1 cellular context compared by ENCODE assay signal in the genomic region with DNA sequence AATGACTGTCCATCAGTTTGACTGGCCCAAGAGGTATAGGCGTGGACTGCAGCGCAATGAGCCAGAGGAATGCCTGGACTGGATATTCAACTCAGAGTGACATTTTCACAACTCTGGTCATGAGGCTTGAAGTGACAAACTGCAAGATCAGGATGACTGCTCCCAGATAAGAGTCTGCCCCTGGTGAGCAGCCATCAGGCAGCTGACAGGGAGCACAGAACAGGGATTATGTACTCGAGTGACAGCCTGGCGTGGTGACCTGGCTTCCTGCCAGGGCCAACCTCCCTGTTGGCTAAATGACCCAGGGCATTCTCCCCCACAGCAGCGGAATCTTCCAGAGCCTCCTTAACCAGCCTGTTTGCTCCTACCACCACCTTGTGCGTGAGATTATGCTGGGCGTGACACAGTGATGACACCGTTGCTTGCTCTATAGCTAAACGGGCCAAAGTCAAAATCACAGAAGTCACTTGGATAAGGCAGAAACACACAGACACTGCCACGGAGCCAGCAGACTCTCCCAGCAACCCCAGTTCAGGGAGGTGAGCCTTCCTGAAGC.
TF ChIP-seq lines count a peak whose summit lies in the region.

No MANE protein-coding gene starts in this region.

TF ChIP-seq in K562, 482 proteins besides CTCF, POLR2A, EP300 and RAD21 (continued from another document and continues in another):
- TF ChIP-seq ZNF766 (CRISPR knock-in tag; conservative IDR thresholded peaks at IDR 0.05) (peak; percentile 51; the same call in 1 of the 2 replicates), CXXC5 (CRISPR knock-in tag; IDR thresholded peaks at IDR 0.05) (peak; percentile 78; the same call in 1 of the 2 replicates), ELK3 (CRISPR knock-in tag; IDR thresholded peaks at IDR 0.05) (no peak), BMI1 (IDR thresholded peaks at IDR 0.05; ENCODE audit: low read length) (no peak), ZNF23 (CRISPR knock-in tag; IDR thresholded peaks at IDR 0.05) (no peak), ZNF41 (CRISPR knock-in tag; conservative IDR thresholded peaks at IDR 0.05) (peak; percentile 50; the same call in 1 of the 2 replicates), SAP30 (IDR thresholded peaks at IDR 0.05; ENCODE audit: borderline replicate concordance, insufficient read depth, low read depth, low read length, poor library complexity, severe bottlenecking) (peak; percentile 63), SIN3A (IDR thresholded peaks at IDR 0.05; ENCODE audit: borderline replicate concordance in 2 of 2, control insufficient read depth in 1 of 2, low read depth in 2 of 2, low read length in 2 of 2) (peak in 1 of 2 experiments; percentile 53; a peak in 1 of 4 replicates), TCF3 (CRISPR knock-in tag; IDR thresholded peaks at IDR 0.05) (peak; percentile 68), ZNF77 (CRISPR knock-in tag; IDR thresholded peaks at IDR 0.05) (no peak), CBX3 (IDR thresholded peaks at IDR 0.05; ENCODE audit: borderline replicate concordance in 1 of 2, low read length in 2 of 2) (peak in 1 of 2 experiments; percentile 87; a peak in 2 of 3 replicates), HDAC2 (IDR thresholded peaks at IDR 0.05) (peak; percentile 91), LEF1 (IDR thresholded peaks at IDR 0.05) (peak; percentile 53; the same call in 1 of the 2 replicates), SMARCB1 (IDR thresholded peaks at IDR 0.05; ENCODE audit: insufficient read length, low read depth) (no peak), ZNF324 (CRISPR knock-in tag; IDR thresholded peaks at IDR 0.05) (no peak), KDM2B (CRISPR knock-in tag; IDR thresholded peaks at IDR 0.05) (no peak), EHMT2 (IDR thresholded peaks at IDR 0.05) (peak; percentile 39; the same call in 1 of the 2 replicates), KLF6 (CRISPR knock-in tag; IDR thresholded peaks at IDR 0.05; ENCODE audit: borderline replicate concordance) (peak; percentile 37; the same call in 1 of the 2 replicates), TRIM25 (IDR thresholded peaks at IDR 0.05; ENCODE audit: borderline replicate concordance) (no peak), NR2C2 (CRISPR knock-in tag; IDR thresholded peaks at IDR 0.05) (no peak), NR2C2 (tag; IDR thresholded peaks at IDR 0.05) (peak; percentile 74), NUFIP1 (IDR thresholded peaks at IDR 0.05; ENCODE audit: partially characterized antibody) (peak; percentile 88), PBX2 (CRISPR knock-in tag; IDR thresholded peaks at IDR 0.05; ENCODE audit: low read depth) (peak; percentile 73), PBX2 (tag; conservative IDR thresholded peaks at IDR 0.05; ENCODE audit: low read depth) (peak; percentile 96), ATF1 (CRISPR knock-in tag; IDR thresholded peaks at IDR 0.05) (no peak), ATF1 (tag; IDR thresholded peaks at IDR 0.05) (peak; percentile 91), GATAD2B (IDR thresholded peaks at IDR 0.05; ENCODE audit: borderline replicate concordance) (peak; percentile 66), GATA2 (CRISPR knock-in tag; IDR thresholded peaks at IDR 0.05) (peak; percentile 70), CHD4 (IDR thresholded peaks at IDR 0.05; ENCODE audit: insufficient read depth, insufficient replicate concordance, low read depth, low read length, poor library complexity, severe bottlenecking) (peak; percentile 58), KDM4B (IDR thresholded peaks at IDR 0.05; ENCODE audit: borderline replicate concordance in 2 of 2, low read depth in 1 of 2) (0 out of 4 replicates have a peak, but pooled peaks of 1 of the 2 experiments have one; percentile 62), ZEB2 (IDR thresholded peaks at IDR 0.05) (peak; percentile 59; the same call in 1 of the 2 replicates), NCOR1 (IDR thresholded peaks at IDR 0.05) (peak; percentile 76), SMAD4 (CRISPR knock-in tag; conservative IDR thresholded peaks at IDR 0.05) (peak; percentile 76)
- TF ChIP-seq, protein P1, sequence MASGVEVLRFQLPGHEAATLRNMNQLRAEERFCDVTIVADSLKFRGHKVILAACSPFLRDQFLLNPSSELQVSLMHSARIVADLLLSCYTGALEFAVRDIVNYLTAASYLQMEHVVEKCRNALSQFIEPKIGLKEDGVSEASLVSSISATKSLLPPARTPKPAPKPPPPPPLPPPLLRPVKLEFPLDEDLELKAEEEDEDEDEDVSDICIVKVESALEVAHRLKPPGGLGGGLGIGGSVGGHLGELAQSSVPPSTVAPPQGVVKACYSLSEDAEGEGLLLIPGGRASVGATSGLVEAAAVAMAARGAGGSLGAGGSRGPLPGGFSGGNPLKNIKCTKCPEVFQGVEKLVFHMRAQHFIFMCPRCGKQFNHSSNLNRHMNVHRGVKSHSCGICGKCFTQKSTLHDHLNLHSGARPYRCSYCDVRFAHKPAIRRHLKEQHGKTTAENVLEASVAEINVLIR (CRISPR knock-in tag; IDR thresholded peaks at IDR 0.05), result 0 out of 2 replicates have a peak, but pooled peaks have one; percentile 41
- TF ChIP-seq, protein P2, sequence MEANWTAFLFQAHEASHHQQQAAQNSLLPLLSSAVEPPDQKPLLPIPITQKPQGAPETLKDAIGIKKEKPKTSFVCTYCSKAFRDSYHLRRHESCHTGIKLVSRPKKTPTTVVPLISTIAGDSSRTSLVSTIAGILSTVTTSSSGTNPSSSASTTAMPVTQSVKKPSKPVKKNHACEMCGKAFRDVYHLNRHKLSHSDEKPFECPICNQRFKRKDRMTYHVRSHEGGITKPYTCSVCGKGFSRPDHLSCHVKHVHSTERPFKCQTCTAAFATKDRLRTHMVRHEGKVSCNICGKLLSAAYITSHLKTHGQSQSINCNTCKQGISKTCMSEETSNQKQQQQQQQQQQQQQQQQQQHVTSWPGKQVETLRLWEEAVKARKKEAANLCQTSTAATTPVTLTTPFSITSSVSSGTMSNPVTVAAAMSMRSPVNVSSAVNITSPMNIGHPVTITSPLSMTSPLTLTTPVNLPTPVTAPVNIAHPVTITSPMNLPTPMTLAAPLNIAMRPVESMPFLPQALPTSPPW (CRISPR knock-in tag; IDR thresholded peaks at IDR 0.05), result peak; percentile 15; the same call in 1 of the 2 replicates
- TF ChIP-seq, protein P3, sequence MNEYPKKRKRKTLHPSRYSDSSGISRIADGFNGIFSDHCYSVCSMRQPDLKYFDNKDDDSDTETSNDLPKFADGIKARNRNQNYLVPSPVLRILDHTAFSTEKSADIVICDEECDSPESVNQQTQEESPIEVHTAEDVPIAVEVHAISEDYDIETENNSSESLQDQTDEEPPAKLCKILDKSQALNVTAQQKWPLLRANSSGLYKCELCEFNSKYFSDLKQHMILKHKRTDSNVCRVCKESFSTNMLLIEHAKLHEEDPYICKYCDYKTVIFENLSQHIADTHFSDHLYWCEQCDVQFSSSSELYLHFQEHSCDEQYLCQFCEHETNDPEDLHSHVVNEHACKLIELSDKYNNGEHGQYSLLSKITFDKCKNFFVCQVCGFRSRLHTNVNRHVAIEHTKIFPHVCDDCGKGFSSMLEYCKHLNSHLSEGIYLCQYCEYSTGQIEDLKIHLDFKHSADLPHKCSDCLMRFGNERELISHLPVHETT (CRISPR knock-in tag; conservative IDR thresholded peaks at IDR 0.05 in 1 of 2, IDR thresholded peaks at IDR 0.05 in 1 of 2), result peak in 1 of 2 experiments; percentile 74; a peak in 2 of 4 replicates
- TF ChIP-seq, protein P4, sequence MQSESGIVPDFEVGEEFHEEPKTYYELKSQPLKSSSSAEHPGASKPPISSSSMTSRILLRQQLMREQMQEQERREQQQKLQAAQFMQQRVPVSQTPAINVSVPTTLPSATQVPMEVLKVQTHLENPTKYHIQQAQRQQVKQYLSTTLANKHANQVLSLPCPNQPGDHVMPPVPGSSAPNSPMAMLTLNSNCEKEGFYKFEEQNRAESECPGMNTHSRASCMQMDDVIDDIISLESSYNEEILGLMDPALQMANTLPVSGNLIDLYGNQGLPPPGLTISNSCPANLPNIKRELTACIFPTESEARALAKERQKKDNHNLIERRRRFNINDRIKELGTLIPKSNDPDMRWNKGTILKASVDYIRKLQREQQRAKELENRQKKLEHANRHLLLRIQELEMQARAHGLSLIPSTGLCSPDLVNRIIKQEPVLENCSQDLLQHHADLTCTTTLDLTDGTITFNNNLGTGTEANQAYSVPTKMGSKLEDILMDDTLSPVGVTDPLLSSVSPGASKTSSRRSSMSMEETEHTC (IDR thresholded peaks at IDR 0.05), result peak; percentile 98
